8 cellular contexts compared by ENCODE assay signal in the genomic region with DNA sequence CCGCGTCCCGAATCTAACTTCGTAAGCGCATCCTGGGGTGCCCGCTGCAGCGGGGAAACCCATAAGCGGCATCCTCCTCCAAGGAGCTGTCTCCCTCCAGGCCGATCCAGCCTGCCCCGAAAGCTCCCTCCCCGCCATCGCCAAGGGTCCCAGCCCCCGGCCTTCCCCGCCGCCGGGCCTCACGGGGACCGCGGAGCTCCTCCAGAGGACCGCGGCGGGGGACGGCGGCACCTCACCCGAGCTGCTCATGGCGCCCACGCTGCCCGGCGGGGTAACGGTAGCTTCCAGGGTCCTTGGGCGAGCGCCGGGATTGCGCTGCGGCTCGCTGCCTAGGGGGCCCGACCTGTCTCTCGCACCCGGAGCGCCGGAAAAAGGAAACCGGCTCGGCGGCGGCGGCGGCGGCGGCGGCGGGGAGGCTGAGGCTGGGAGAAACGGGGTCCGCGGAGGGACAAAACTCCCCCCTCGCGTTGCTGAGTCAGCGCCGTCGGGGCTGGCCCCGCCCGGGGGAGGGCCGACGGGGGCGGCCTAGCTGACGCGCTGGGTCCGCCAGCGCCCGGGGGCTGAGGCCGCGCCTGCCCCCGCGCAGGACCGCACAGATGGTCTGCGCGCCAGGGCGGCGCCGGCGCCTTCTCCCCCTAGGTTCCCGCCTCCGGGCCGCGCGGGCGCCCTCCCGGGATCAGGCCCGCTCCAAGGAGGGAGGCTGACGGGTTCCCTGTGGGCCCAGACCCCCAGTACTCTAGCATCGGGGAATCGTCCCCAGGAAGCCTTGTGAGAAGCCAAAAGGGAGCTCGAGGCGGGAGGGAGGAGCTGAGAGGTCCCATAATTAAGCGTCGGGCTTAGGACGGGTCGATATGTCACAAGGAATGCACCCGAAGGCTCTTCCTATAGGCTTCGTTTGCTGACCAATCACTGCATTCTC. TPM values are rescaled to one million over a fixed set of nuclear protein-coding genes. Genes with fewer than 3 reads are reported as not detected.
A peak's percentile ranks its signal among the peaks of the same experiment; 100 is the strongest.
DNase-seq lines count a peak whose midpoint lies in the region; ATAC-seq, FAIRE-seq and TF ChIP-seq lines count a peak whose summit lies in the region.

A gene with protein sequence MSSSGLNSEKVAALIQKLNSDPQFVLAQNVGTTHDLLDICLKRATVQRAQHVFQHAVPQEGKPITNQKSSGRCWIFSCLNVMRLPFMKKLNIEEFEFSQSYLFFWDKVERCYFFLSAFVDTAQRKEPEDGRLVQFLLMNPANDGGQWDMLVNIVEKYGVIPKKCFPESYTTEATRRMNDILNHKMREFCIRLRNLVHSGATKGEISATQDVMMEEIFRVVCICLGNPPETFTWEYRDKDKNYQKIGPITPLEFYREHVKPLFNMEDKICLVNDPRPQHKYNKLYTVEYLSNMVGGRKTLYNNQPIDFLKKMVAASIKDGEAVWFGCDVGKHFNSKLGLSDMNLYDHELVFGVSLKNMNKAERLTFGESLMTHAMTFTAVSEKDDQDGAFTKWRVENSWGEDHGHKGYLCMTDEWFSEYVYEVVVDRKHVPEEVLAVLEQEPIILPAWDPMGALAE (minus strand): TSS at position 374 of the 919 bp plus-strand sequence. CDS start 125 bp downstream, at position 249.

- H3K27me3 ChIP-seq in bronchial epithelial cell (ENCODE audit: control insufficient read depth, insufficient read depth, low read length), result peaks cover 3% of the 10 kb centered on the region

- H3K27ac Mint-ChIP-seq in WTC11, result 0 out of 2 replicates have a peak within 1 kb of the TSS, but pooled peaks have one; percentile 41
- peak within 1 kb of the TSS; percentile 66 to 91 (median 87) for H3K27ac Mint-ChIP-seq in immature natural killer cell

- H3K36me3 Mint-ChIP-seq in WTC11, result peaks cover 16% of the 10 kb centered on the region
- H3K36me3 Mint-ChIP-seq in immature natural killer cell, result peaks cover 0 to 10% (median 8%) of the 10 kb centered on the region in 3 donors

- H3K4me1 Mint-ChIP-seq in WTC11 (peaks cover 15% of the 10 kb centered on the region), immature natural killer cell (peaks cover 18 to 21% of the 10 kb centered on the region in 2 donors)

- CTCF ChIA-PET in WTC11 (lab: Charles Lee), result interaction anchor here (0.8 to 2.6 kb wide), 7 partner anchors 16 to 199 kb away, joined by 3 to 14 read pairs (median 4); a partner anchor contains a TSS

- peak within 1 kb of the TSS; percentile 87 for H3K4me3 ChIP-seq in bronchial epithelial cell (ENCODE audit: low read depth, low read length)

- DNase-seq in GM12892 (ENCODE audit: insufficient read length) (peak; percentile 90), NCI-H1694 treated with DMSO at 0.1 percent for 48 hours (lab: John Stamatoyannopoulos, UW) (peak; percentile 78), WTC11 (ENCODE audit: low spot score) (peak; percentile 72), bronchial epithelial cell (ENCODE audit: low read depth) (peak; percentile 43), immature natural killer cell (peak; percentile 84 to 85 (median 84)), smooth muscle cell of the brain vasculature (ENCODE audit: low read depth, low spot score) (peak; percentile 40)

- H3K36me3 ChIP-seq in bronchial epithelial cell (ENCODE audit: control insufficient read depth, insufficient read depth, low read length), result peaks cover 6% of the 10 kb centered on the region

- ATAC-seq in HG02610 (IDR thresholded peaks at IDR 0.05; ENCODE audit: unreplicated experiment), result peak; percentile 88
- ATAC-seq in WTC11, result peak; percentile 86
- ATAC-seq in HG03457 (IDR thresholded peaks at IDR 0.05; ENCODE audit: unreplicated experiment), result no peak

- H3K9me3 Mint-ChIP-seq in WTC11 (no peaks in the 10 kb centered on the region), immature natural killer cell (no peaks in the 10 kb centered on the region)

- TF ChIP-seq CTCF in WTC11 (IDR thresholded peaks at IDR 0.05), result no peak
- TF ChIP-seq CTCF in bronchial epithelial cell (IDR thresholded peaks at IDR 0.05; ENCODE audit: insufficient read depth, low read length, severe bottlenecking), result no peak

- TF ChIP-seq POLR2A in GM12892 (IDR thresholded peaks at IDR 0.05; ENCODE audit: low read depth, low read length), result peak; percentile 79

- FAIRE-seq in GM12892 (lab: Jason Lieb, UNC) (peak; percentile 84), bronchial epithelial cell (lab: Jason Lieb, UNC) (no peak)

- H3K4me3 Mint-ChIP-seq in WTC11 (peak within 1 kb of the TSS; percentile 87), immature natural killer cell (peak within 1 kb of the TSS; percentile 89 to 96 (median 92))

- peaks cover 5% of the 10 kb centered on the region; the same call in 1 of the 2 replicates for H3K27me3 Mint-ChIP-seq in WTC11 (ENCODE audit: low read depth)
- peaks cover 4 to 11% (median 6%) of the 10 kb centered on the region in 3 donors for H3K27me3 Mint-ChIP-seq in immature natural killer cell (ENCODE audit: low read depth in 3 of 3)

- POLR2A ChIA-PET in WTC11 (lab: Charles Lee), result interaction anchor here (0.5 to 0.7 kb wide), 3 partner anchors 529 to 1483 kb away, joined by 3 to 5 read pairs (median 3); no protein-coding TSS in a partner anchor

TF ChIP-seq in WTC11, 78 proteins besides CTCF, POLR2A, EP300 and RAD21 (continues in another document):
- TF ChIP-seq, protein P1, sequence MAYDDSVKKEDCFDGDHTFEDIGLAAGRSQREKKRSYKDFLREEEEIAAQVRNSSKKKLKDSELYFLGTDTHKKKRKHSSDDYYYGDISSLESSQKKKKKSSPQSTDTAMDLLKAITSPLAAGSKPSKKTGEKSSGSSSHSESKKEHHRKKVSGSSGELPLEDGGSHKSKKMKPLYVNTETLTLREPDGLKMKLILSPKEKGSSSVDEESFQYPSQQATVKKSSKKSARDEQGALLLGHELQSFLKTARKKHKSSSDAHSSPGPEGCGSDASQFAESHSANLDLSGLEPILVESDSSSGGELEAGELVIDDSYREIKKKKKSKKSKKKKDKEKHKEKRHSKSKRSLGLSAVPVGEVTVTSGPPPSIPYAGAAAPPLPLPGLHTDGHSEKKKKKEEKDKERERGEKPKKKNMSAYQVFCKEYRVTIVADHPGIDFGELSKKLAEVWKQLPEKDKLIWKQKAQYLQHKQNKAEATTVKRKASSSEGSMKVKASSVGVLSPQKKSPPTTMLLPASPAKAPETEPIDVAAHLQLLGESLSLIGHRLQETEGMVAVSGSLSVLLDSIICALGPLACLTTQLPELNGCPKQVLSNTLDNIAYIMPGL (CRISPR knock-in tag; IDR thresholded peaks at IDR 0.05), result peak; percentile 81; the same call in 1 of the 2 replicates
- TF ChIP-seq, protein P2, sequence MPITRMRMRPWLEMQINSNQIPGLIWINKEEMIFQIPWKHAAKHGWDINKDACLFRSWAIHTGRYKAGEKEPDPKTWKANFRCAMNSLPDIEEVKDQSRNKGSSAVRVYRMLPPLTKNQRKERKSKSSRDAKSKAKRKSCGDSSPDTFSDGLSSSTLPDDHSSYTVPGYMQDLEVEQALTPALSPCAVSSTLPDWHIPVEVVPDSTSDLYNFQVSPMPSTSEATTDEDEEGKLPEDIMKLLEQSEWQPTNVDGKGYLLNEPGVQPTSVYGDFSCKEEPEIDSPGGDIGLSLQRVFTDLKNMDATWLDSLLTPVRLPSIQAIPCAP (CRISPR knock-in tag; IDR thresholded peaks at IDR 0.05), result no peak
- TF ChIP-seq, protein P3, sequence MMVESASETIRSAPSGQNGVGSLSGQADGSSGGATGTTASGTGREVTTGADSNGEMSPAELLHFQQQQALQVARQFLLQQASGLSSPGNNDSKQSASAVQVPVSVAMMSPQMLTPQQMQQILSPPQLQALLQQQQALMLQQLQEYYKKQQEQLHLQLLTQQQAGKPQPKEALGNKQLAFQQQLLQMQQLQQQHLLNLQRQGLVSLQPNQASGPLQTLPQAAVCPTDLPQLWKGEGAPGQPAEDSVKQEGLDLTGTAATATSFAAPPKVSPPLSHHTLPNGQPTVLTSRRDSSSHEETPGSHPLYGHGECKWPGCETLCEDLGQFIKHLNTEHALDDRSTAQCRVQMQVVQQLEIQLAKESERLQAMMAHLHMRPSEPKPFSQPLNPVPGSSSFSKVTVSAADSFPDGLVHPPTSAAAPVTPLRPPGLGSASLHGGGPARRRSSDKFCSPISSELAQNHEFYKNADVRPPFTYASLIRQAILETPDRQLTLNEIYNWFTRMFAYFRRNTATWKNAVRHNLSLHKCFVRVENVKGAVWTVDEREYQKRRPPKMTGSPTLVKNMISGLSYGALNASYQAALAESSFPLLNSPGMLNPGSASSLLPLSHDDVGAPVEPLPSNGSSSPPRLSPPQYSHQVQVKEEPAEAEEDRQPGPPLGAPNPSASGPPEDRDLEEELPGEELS (CRISPR knock-in tag; IDR thresholded peaks at IDR 0.05), result no peak
- TF ChIP-seq, protein P4, sequence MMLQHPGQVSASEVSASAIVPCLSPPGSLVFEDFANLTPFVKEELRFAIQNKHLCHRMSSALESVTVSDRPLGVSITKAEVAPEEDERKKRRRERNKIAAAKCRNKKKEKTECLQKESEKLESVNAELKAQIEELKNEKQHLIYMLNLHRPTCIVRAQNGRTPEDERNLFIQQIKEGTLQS (CRISPR knock-in tag; conservative IDR thresholded peaks at IDR 0.05), result no peak
- TF ChIP-seq TP53 (CRISPR knock-in tag; IDR thresholded peaks at IDR 0.05), result no peak
- no peak for TF ChIP-seq NR1H2 (CRISPR knock-in tag; IDR thresholded peaks at IDR 0.05)
- TF ChIP-seq, protein P5, sequence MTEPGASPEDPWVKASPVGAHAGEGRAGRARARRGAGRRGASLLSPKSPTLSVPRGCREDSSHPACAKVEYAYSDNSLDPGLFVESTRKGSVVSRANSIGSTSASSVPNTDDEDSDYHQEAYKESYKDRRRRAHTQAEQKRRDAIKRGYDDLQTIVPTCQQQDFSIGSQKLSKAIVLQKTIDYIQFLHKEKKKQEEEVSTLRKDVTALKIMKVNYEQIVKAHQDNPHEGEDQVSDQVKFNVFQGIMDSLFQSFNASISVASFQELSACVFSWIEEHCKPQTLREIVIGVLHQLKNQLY (CRISPR knock-in tag; IDR thresholded peaks at IDR 0.05), result no peak
- no peak for TF ChIP-seq IRF2 (CRISPR knock-in tag; IDR thresholded peaks at IDR 0.05; ENCODE audit: borderline replicate concordance, low read depth)

RNA-seq across cellular contexts. Expression of the gene that starts here (rescaled TPM):
- polyA plus RNA-seq in GM12892 (2012; ENCODE audit: missing spikeins), result 35.6 TPM
- total RNA-seq in WTC11 (2021) (63.9 to 67.3 TPM (median 65.3 TPM) in 3 replicates), bronchial epithelial cell (17.7 and 19.0 TPM in 2 replicates)
- polyA plus RNA-seq in immature natural killer cell, result 10 to 100 TPM; 17.2 to 31.3 (median 27.5) TPM

Comparison
In these comparisons a context has a peak if more than half of its experiments do, and no peak if none do; other contexts are left out.
1. DNase-seq: peak in every context shown above with its lines; median percentile 90 in GM12892; 84 in immature natural killer cell; 78 in NCI-H1694 treated with DMSO at 0.1 percent for 48 hours; 72 in WTC11; 43 in bronchial epithelial cell; 40 in smooth muscle cell of the brain vasculature.